Comparison of ENCODE assay signal across 17 cellular contexts in the genomic region with DNA sequence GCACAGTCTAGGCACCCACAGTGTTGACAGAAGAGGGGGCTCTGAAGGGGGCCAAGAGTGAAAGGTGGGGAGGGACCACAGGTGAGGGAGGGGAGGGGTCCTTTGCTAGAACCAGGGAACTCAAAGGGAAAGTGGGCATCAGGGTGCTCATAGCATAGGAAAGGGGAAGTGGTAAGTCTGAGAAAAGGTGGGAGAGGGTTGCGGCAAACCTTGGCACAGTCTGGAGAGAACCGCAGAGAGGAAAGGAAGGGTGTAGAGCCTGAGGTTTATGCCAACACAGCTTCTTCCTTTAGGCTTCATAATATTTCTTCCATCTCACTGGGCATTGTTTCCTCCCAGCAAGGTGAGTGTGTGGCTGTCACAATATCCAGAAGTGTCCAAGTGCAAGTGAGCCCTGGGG. TPM values are rescaled to one million over a fixed set of nuclear protein-coding genes. Genes with fewer than 3 reads are reported as not detected.
"Had no signal": no experiment of that assay in that cellular context is flagged by ENCODE, and none has a peak within 500 bp of the region (broad histone marks: within the 10 kb centered on the region; RNA-seq: fewer than 3 reads in every experiment).

No MANE protein-coding gene starts in this region.

- H3K9me3 Mint-ChIP-seq: brain, endodermal cell, nephron had no signal

- DNase-seq: activated T-cell treated with anti-CD3 and anti-CD28 coated beads, Interleukin-2, amount 50 U/mL, for 1 hour; amygdala; endodermal cell; erythroblast; hippocampal formation; kidney glomerular epithelial cell; mesendoderm; occipital lobe; stimulated activated CD4-positive, alpha-beta T cell treated with anti-CD3 and anti-CD28 coated beads, Interleukin-2, amount 100 ng/mL, for 48 hours; stimulated activated CD8-positive, alpha-beta memory T cell treated with anti-CD3 and anti-CD28 coated beads, Interleukin-4, amount 100 ng/mL, for 48 hours; stimulated activated naive CD8-positive, alpha-beta T cell treated with anti-CD3 and anti-CD28 coated beads, Interleukin-15, Interleukin-2, amounts not matched to agents 100 U/mL and 50 U/mL, for 24 hours; T1000; upper lobe of left lung had no signal

- H3K4me3 ChIP-seq: upper lobe of left lung had no signal

- H3K27ac Mint-ChIP-seq: activated naive CD8-positive, alpha-beta T cell; brain; endodermal cell; nephron had no signal

- H3K36me3 ChIP-seq: upper lobe of left lung had no signal

- H3K9me3 ChIP-seq: upper lobe of left lung had no signal

- H3K36me3 Mint-ChIP-seq: activated naive CD8-positive, alpha-beta T cell; brain had no signal

- H3K27me3 ChIP-seq: upper lobe of left lung had no signal

- H3K4me3 Mint-ChIP-seq: activated naive CD8-positive, alpha-beta T cell; brain; endodermal cell; nephron had no signal

- H3K27me3 Mint-ChIP-seq: brain had no signal

- H3K27ac ChIP-seq: upper lobe of left lung had no signal

RNA-seq across cellular contexts. Expression of a gene that starts 11.5 kb away (rescaled TPM):
- total RNA-seq: temporal lobe had no signal
